In the genomic region with DNA sequence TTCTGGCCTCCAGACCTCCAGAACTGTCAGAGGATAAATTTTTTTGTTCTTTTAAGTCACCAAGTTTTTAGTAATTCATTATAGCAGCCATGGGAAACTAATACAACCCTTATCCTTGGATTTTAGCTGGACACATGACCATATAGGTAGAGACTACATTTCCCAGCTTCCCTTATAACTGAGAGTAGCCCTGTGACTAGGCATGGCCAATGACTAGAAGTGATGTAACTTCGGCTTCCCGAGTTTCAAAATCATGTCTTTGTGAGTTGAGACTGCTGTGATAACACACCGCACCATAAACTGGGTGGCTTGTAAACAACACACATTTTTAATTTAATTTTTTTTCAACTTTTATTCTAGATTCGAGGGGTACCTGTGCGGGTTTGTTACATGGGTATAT, we compare ENCODE assay signal across 19 cellular contexts.
DNase-seq lines count a peak whose midpoint lies in the region; ATAC-seq, FAIRE-seq and TF ChIP-seq lines count a peak whose summit lies in the region.
"Had no signal": no experiment of that assay in that cellular context is flagged by ENCODE, and none has a peak within 500 bp of the region (broad histone marks: within the 10 kb centered on the region; RNA-seq: fewer than 3 reads in every experiment).

No MANE protein-coding gene starts in this region.

- no TSS peak for BruUV-seq in K562 (replicated peaks; lab: Mats Ljungman, UMichigan)
- BruUV-seq in HepG2 (replicated peaks; lab: Mats Ljungman, UMichigan) = no TSS peak

- intact Hi-C loops in K562 (cut with micrococcal nuclease) = no loop called here
- intact Hi-C loops in HepG2 (cut with micrococcal nuclease; ENCODE audit: unreplicated experiment) = no loop called here

- no peaks in the 10 kb centered on the region for H3K9me2 ChIP-seq in Karpas-422 (replicated peaks; ENCODE audit: insufficient read depth, low read length)

- in situ Hi-C loops in K562 (cut with MboI) (no loop called here), HepG2 (cut with HindIII; ENCODE audit: extremely low pct_ligation_motif_present, low pct_unique_long_range_greater_than_20kb) (no loop called here)

- no peak overlapping the region for H3K4me3 ChIP-seq in Karpas-422 (ENCODE audit: low read length)
- H3K4me3 ChIP-seq in K562 = no peak overlapping the region
- H3K4me3 ChIP-seq in HepG2 (replicated peaks in 1 of 3; ENCODE audit: insufficient read depth in 1 of 3, low read depth in 2 of 3, low read length in 3 of 3) = no peak overlapping the region
- H3K4me3 ChIP-seq: lung, upper lobe of left lung had no signal

- FAIRE-seq in K562 (lab: Jason Lieb, UNC) (no peak), HepG2 (lab: Jason Lieb, UNC) (no peak)
- FAIRE-seq: islet of Langerhans had no signal

- H3K36me3 Mint-ChIP-seq in immature natural killer cell = no peaks in the 10 kb centered on the region
- H3K36me3 Mint-ChIP-seq: activated naive CD8-positive, alpha-beta T cell treated with anti-CD3 and anti-CD28 coated beads for 36 hours had no signal

- no peak overlapping the region for H3K4me3 Mint-ChIP-seq in immature natural killer cell
- H3K4me3 Mint-ChIP-seq: activated naive CD8-positive, alpha-beta T cell treated with anti-CD3 and anti-CD28 coated beads for 36 hours; effector memory CD8-positive, alpha-beta T cell had no signal

- H3K36me3 ChIP-seq in Karpas-422 (ENCODE audit: insufficient read depth, low read length) (no peaks in the 10 kb centered on the region), K562 (ENCODE audit: control insufficient read depth, insufficient read depth, low read length) (no peaks in the 10 kb centered on the region), HepG2 (replicated peaks in 1 of 2; ENCODE audit: control insufficient read depth in 1 of 2, insufficient read depth in 2 of 2, low read length in 2 of 2) (no peaks in the 10 kb centered on the region)
- H3K36me3 ChIP-seq: upper lobe of left lung had no signal

- ATAC-seq in K562 (peak; percentile 80), HepG2 (no peak), HG02798 (IDR thresholded peaks at IDR 0.05; ENCODE audit: poor library complexity, unreplicated experiment) (no peak)
- ATAC-seq: effector memory CD8-positive, alpha-beta T cell had no signal

- no peak overlapping the region for H3K27ac Mint-ChIP-seq in immature natural killer cell
- H3K27ac Mint-ChIP-seq: activated naive CD8-positive, alpha-beta T cell treated with anti-CD3 and anti-CD28 coated beads for 36 hours; effector memory CD8-positive, alpha-beta T cell had no signal

- POLR2A ChIA-PET in K562 (lab: Yijun Ruan, JAX) (interaction anchor here (0.8 kb wide), 1 partner anchor 17 kb away, joined by 5 read pairs; no protein-coding TSS in a partner anchor), HepG2 (lab: Yijun Ruan, JAX) (no interaction called here)

- H3K9me3 Mint-ChIP-seq in immature natural killer cell = no peaks in the 10 kb centered on the region
- H3K9me3 Mint-ChIP-seq: activated naive CD8-positive, alpha-beta T cell treated with anti-CD3 and anti-CD28 coated beads for 36 hours; effector memory CD8-positive, alpha-beta T cell had no signal

- peak; percentile 9 for DNase-seq in GF-D8 (lab: John Stamatoyannopoulos, UW)
- no peak for DNase-seq in Karpas-422
- no peak for DNase-seq in K562 (ENCODE audit: extremely low read depth in 1 of 4, low spot score in 3 of 4)
- DNase-seq in HepG2 (ENCODE audit: low spot score) = no peak
- DNase-seq in immature natural killer cell = no peak
- DNase-seq in activated effector memory CD4-positive, alpha-beta T cell treated with Interleukin-2 at 50 U/mL for 16 hours = no peak
- DNase-seq: activated CD4-positive, alpha-beta T cell treated with anti-CD3 and anti-CD28 coated beads for 4 hours; activated naive CD8-positive, alpha-beta T cell treated with anti-CD3 and anti-CD28 coated beads for 36 hours; Calu3; effector memory CD8-positive, alpha-beta T cell; NCI-H1417; NCI-H2107; nucleus accumbens; stimulated activated CD4-positive, alpha-beta T cell treated with anti-CD3 and anti-CD28 coated beads, Interleukin-4, amount 100 ng/mL, for 4 hours; upper lobe of left lung had no signal

- TF ChIP-seq CTCF in K562 (IDR thresholded peaks at IDR 0.05 in 2 of 3, conservative IDR thresholded peaks at IDR 0.05 in 1 of 3; ENCODE audit: insufficient read depth in 2 of 3, low read depth in 1 of 3, low read length in 3 of 3) (no peak), HepG2 (CRISPR knock-in tag; IDR thresholded peaks at IDR 0.05) (no peak)

- TF ChIP-seq POLR2A in K562 (conservative IDR thresholded peaks at IDR 0.05) (no peak), HepG2 (IDR thresholded peaks at IDR 0.05; ENCODE audit: insufficient read depth in 1 of 2, low read depth in 2 of 2, low read length in 2 of 2) (no peak)

- peaks cover 0 to 7% (median 4%) of the 10 kb centered on the region in 3 donors for H3K27me3 Mint-ChIP-seq in immature natural killer cell (ENCODE audit: low read depth in 3 of 3)
- H3K27me3 Mint-ChIP-seq: activated naive CD8-positive, alpha-beta T cell treated with anti-CD3 and anti-CD28 coated beads for 36 hours; effector memory CD8-positive, alpha-beta T cell had no signal

- no peaks in the 10 kb centered on the region for H4K20me1 ChIP-seq in Karpas-422 (ENCODE audit: insufficient read depth, low read depth, low read length)
- no peaks in the 10 kb centered on the region for H4K20me1 ChIP-seq in K562 (replicated peaks; ENCODE audit: control insufficient read depth, insufficient read depth, low read length)
- no peaks in the 10 kb centered on the region for H4K20me1 ChIP-seq in HepG2 (ENCODE audit: insufficient read depth, low read length)

- TF ChIP-seq RAD21 in K562 (CRISPR knock-in tag; conservative IDR thresholded peaks at IDR 0.05 in 1 of 2, IDR thresholded peaks at IDR 0.05 in 1 of 2) (no peak), HepG2 (CRISPR knock-in tag; IDR thresholded peaks at IDR 0.05) (no peak)

- H3K79me2 ChIP-seq in Karpas-422 (ENCODE audit: low read length) = no peaks in the 10 kb centered on the region
- H3K79me2 ChIP-seq in K562 (ENCODE audit: control insufficient read depth, insufficient read depth, low read length) = no peaks in the 10 kb centered on the region
- no peaks in the 10 kb centered on the region for H3K79me2 ChIP-seq in HepG2 (ENCODE audit: insufficient read depth, low read length)

- no peaks in the 10 kb centered on the region for H3K4me1 Mint-ChIP-seq in immature natural killer cell
- H3K4me1 Mint-ChIP-seq: activated naive CD8-positive, alpha-beta T cell treated with anti-CD3 and anti-CD28 coated beads for 36 hours had no signal

- CTCF ChIA-PET in K562 (lab: Yijun Ruan, JAX; ENCODE audit: low intra/inter-chr PET ratio) (no interaction called here), HepG2 (lab: Yijun Ruan, JAX; ENCODE audit: low intra/inter-chr PET ratio, low total read pairs) (no interaction called here)

- TF ChIP-seq EP300 in K562 (IDR thresholded peaks at IDR 0.05; ENCODE audit: low read length) (no peak), HepG2 (IDR thresholded peaks at IDR 0.05; ENCODE audit: low read depth in 2 of 2, low read length in 2 of 2) (no peak), HepG2 (CRISPR knock-in tag; IDR thresholded peaks at IDR 0.05; ENCODE audit: borderline replicate concordance) (no peak)

- H3K27ac ChIP-seq in Karpas-422 (ENCODE audit: low read length) (no peak overlapping the region), K562 (ENCODE audit: extremely low read depth, low read depth, low read length) (no peak overlapping the region), HepG2 (ENCODE audit: extremely low read length, insufficient read depth, low read length) (no peak overlapping the region)
- H3K27ac ChIP-seq: RWPE1, upper lobe of left lung had no signal

- WGBS in K562 (ENCODE audit: insufficient coverage, low coverage, missing lambda C conversion rate) = 42% methylated on average over 5 of the region's 5 CpGs
- 29% methylated on average over 5 of the region's 5 CpGs for WGBS in HepG2 (ENCODE audit: low lambda C conversion rate)

- H3K9ac ChIP-seq in Karpas-422 (ENCODE audit: low read length) (no peak overlapping the region), K562 (ENCODE audit: insufficient read depth in 1 of 2, low read depth in 2 of 2, low read length in 2 of 2) (no peak overlapping the region), HepG2 (ENCODE audit: insufficient read depth, low read depth, low read length) (no peak overlapping the region)

- no peak overlapping the region for H3K4me2 ChIP-seq in Karpas-422 (ENCODE audit: low read depth, low read length, poor library complexity, severe bottlenecking)
- no peak overlapping the region for H3K4me2 ChIP-seq in K562 (ENCODE audit: insufficient read depth, low read length)
- no peak overlapping the region for H3K4me2 ChIP-seq in HepG2 (ENCODE audit: low read depth, low read length)

- H3K4me1 ChIP-seq in Karpas-422 (ENCODE audit: low read length) (peaks cover 19% of the 10 kb centered on the region), K562 (replicated peaks in 1 of 2; ENCODE audit: control insufficient read depth in 2 of 2, insufficient read depth in 2 of 2, low read length in 2 of 2) (peaks cover 6 to 15% of the 10 kb centered on the region in 2 experiments; a peak in 3 of 5 replicates), HepG2 (ENCODE audit: insufficient read depth, low read length) (peaks cover 32% of the 10 kb centered on the region)

- 0 out of 2 replicates have a peak overlapping the region, but pooled peaks have one; percentile 1 for H2AFZ ChIP-seq in Karpas-422 (ENCODE audit: low read length)
- no peak overlapping the region for H2AFZ ChIP-seq in K562 (ENCODE audit: low read depth, low read length)
- H2AFZ ChIP-seq in HepG2 (ENCODE audit: low read length) = no peak overlapping the region

- H3K9me1 ChIP-seq in K562 (ENCODE audit: control insufficient read depth, insufficient read depth, low read length) = no peaks in the 10 kb centered on the region

- no peaks in the 10 kb centered on the region for H3K27me3 ChIP-seq in Karpas-422 (ENCODE audit: low read length)
- H3K27me3 ChIP-seq in K562 (ENCODE audit: control insufficient read depth in 2 of 2, insufficient read depth in 2 of 2, low read length in 2 of 2) = no peaks in the 10 kb centered on the region
- peaks cover 0 to 12% of the 10 kb centered on the region in 2 experiments; a peak in 2 of 5 replicates for H3K27me3 ChIP-seq in HepG2 (ENCODE audit: control insufficient read depth in 1 of 2, insufficient read depth in 2 of 2, low read length in 2 of 2)
- H3K27me3 ChIP-seq: upper lobe of left lung had no signal

- H3K9me3 ChIP-seq in Karpas-422 (ENCODE audit: low read length) (no peaks in the 10 kb centered on the region), K562 (replicated peaks; ENCODE audit: control insufficient read depth, insufficient read depth, low read depth, low read length) (no peaks in the 10 kb centered on the region), HepG2 (ENCODE audit: low read length) (no peaks in the 10 kb centered on the region)
- H3K9me3 ChIP-seq: upper lobe of left lung had no signal

TF ChIP-seq in K562, 482 proteins besides CTCF, POLR2A, EP300 and RAD21 (continues in another document):
- TF ChIP-seq ZNF143 (CRISPR knock-in tag; IDR thresholded peaks at IDR 0.05) (peak; percentile 65; the same call in 1 of the 2 replicates), ZNF217 (CRISPR knock-in tag; IDR thresholded peaks at IDR 0.05) (no peak)

TF ChIP-seq in HepG2, 621 proteins besides CTCF, POLR2A, EP300 and RAD21 (continues in another document):
- peak; percentile 93 for TF ChIP-seq THAP11 (CRISPR knock-in tag; IDR thresholded peaks at IDR 0.05)
- peak; percentile 19; the same call in 1 of the 2 replicates for TF ChIP-seq CEBPB (IDR thresholded peaks at IDR 0.05; ENCODE audit: borderline replicate concordance, low read depth, low read length)
- no peak for TF ChIP-seq SOX5 (CRISPR knock-in tag; IDR thresholded peaks at IDR 0.05; ENCODE audit: borderline replicate concordance)
